8 cellular contexts compared by ENCODE assay signal in the genomic region with DNA sequence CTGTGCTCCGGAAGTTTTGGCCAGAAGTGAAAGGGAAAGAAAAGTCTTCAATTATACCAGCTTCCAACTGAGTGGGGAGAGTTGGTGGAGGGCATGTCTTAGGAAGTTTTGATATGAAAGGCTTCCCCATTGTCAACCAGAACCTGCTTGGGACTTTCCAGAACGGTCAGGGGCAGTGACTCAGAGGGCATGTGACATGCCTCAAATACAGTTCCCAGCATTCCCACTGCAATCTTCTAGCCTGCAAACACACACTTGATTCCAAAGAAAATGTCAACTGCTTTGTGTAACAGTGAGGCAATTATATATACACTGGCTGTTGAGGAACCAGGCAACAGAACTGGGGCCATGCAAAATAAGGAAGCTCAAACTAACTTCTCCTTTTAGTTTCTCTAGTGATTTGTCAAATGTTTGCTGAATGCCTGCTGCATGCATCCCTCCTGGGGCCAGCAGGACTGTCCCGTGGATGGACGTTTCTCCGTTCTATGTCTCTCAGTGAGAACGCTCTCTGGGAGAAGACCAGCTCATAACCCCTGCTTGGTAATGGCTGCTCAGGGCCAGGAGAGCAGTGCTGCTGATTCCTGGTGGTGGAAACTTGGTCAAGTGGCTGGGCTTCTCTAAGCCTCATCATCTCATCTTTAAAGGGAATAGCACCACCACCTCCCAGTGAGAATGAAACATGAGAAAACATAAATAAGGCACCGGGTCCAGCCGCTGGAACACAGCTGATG. TPM values are rescaled to one million over a fixed set of nuclear protein-coding genes. Genes with fewer than 3 reads are reported as not detected.
DNase-seq lines count a peak whose midpoint lies in the region; ATAC-seq and TF ChIP-seq lines count a peak whose summit lies in the region.

No MANE protein-coding gene starts in this region.

- H3K4me3 ChIP-seq in esophagus squamous epithelium, result no peak overlapping the region

- H3K27me3 ChIP-seq in esophagus squamous epithelium, result no peaks in the 10 kb centered on the region

- 34 to 38% methylated on average over 7 to 8 of the region's 8 CpGs for WGBS in esophagus squamous epithelium, 2 donors

- H3K27me3 Mint-ChIP-seq in neural crest cell (ENCODE audit: low read depth), result no peaks in the 10 kb centered on the region

- H3K4me1 ChIP-seq in esophagus squamous epithelium, result peaks cover 6 to 26% (median 21%) of the 10 kb centered on the region in 3 donors

- TF ChIP-seq POLR2A in esophagus squamous epithelium (IDR thresholded peaks at IDR 0.05), result no peak

- CTCF ChIA-PET in GM10248 (lab: Yijun Ruan, JAX), result interaction anchor here (0.9 to 2.2 kb wide), 9 partner anchors 9 to 56 kb away, joined by 3 to 11 read pairs (median 5); a partner anchor contains a TSS

- POLR2A ChIA-PET in GM10248 (lab: Yijun Ruan, JAX), result interaction anchor here (0.7 to 1.4 kb wide), 5 partner anchors 9 to 358 kb away, joined by 3 to 7 read pairs (median 4); a partner anchor contains a TSS

- H3K36me3 ChIP-seq in esophagus squamous epithelium, result peaks cover 0 to 57% (median 12%) of the 10 kb centered on the region in 3 donors

- TF ChIP-seq CTCF in GM10248 (IDR thresholded peaks at IDR 0.05; ENCODE audit: control extremely low read depth, extremely low read depth, low read depth, missing control alignments), result no peak
- no peak for TF ChIP-seq CTCF in esophagus squamous epithelium (IDR thresholded peaks at IDR 0.05)
- no peak for TF ChIP-seq CTCF in neural crest cell (conservative IDR thresholded peaks at IDR 0.05)

- DNase-seq in GM10248 (ENCODE audit: extremely low spot score) (peak; percentile 75), SKM-1 (lab: John Stamatoyannopoulos, UW; ENCODE audit: unreplicated experiment) (peak; percentile 68), esophagus squamous epithelium (lab: John Stamatoyannopoulos, UW) (no peak), neural crest cell (ENCODE audit: low read depth, low spot score) (no peak), LoVo (ENCODE audit: low spot score) (no peak), DMS79 treated with DMSO at 0.1 percent for 48 hours (lab: John Stamatoyannopoulos, UW) (no peak)
- DNase-seq in effector CD8-positive, alpha-beta T cell (lab: John Stamatoyannopoulos, UW), result no peak

- H3K27ac ChIP-seq in esophagus squamous epithelium, result peak overlapping the region in 3 of 4 donors; percentile 42 to 68 (median 68)

- H3K4me3 Mint-ChIP-seq in neural crest cell, result no peak overlapping the region

- H3K9me3 ChIP-seq in esophagus squamous epithelium, result no peaks in the 10 kb centered on the region

- ATAC-seq in HG02798 (IDR thresholded peaks at IDR 0.05; ENCODE audit: poor library complexity, unreplicated experiment), result peak; percentile 41

- intact Hi-C loops in esophagus squamous epithelium (cut with DNase I), result no loop called here

- no peaks in the 10 kb centered on the region for H3K9me3 Mint-ChIP-seq in neural crest cell

- peak overlapping the region; percentile 12 for H3K27ac Mint-ChIP-seq in neural crest cell (ENCODE audit: unreplicated experiment)

- no peaks in the 10 kb centered on the region for H3K4me1 Mint-ChIP-seq in neural crest cell

- peaks cover 4% of the 10 kb centered on the region for H3K36me3 Mint-ChIP-seq in neural crest cell (ENCODE audit: low read depth)

RNA-seq across cellular contexts. Expression of gene SLC25A47, which starts 18.3 kb away (rescaled TPM):
- total RNA-seq in esophagus squamous epithelium, result not detected
- not detected in 2 replicates for total RNA-seq in neural crest cell

RNA-seq across cellular contexts. Expression of gene WDR25, which starts 34.8 kb away (rescaled TPM):
- total RNA-seq in esophagus squamous epithelium (1 to 10 TPM; 2.4 to 6.1 (median 4.7) TPM), neural crest cell (7.6 and 9.8 TPM in 2 replicates)

RNA-seq across cellular contexts. Expression of gene SLC25A29, which starts 35.2 kb away (rescaled TPM):
- total RNA-seq in esophagus squamous epithelium, result 10 to 100 TPM; 23.3 to 64.3 (median 55.6) TPM
- 123 and 128 TPM in 2 replicates for total RNA-seq in neural crest cell

Comparison
In these comparisons a context has a peak if more than half of its experiments do, and no peak if none do; other contexts are left out.
1. DNase-seq: peak in GM10248 (single experiment) and SKM-1 (single experiment); none in esophagus squamous epithelium (single experiment), neural crest cell (single experiment), LoVo (single experiment), DMS79 treated with DMSO at 0.1 percent for 48 hours (single experiment) and effector CD8-positive, alpha-beta T cell (single experiment).